ENCODE assay signal across 24 cellular contexts in the genomic region with DNA sequence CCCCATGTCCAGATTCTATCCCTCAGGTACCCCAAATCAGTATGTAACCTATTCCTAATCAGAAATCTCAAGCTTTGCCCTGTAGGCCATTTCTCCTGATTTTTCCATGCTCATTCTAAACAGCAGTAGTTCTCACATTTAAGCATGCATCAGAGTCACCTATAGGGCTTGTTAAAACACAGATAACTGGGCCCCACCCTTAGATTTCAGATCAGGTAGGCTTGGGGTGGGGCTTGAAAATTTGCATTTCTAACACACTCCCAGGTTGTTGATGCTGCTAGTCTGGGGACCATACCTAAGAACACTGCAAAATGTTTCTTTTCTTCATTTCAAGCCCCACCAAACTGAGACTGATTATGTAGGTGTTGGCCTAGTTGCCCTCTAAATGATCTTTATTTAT.
"Had no signal": no experiment of that assay in that cellular context is flagged by ENCODE, and none has a peak within 500 bp of the region (broad histone marks: within the 10 kb centered on the region; RNA-seq: fewer than 3 reads in every experiment).

No MANE protein-coding gene starts in this region.

- ATAC-seq: activated CD8-positive, alpha-beta T cell treated with anti-CD3 and anti-CD28 coated beads for 36 hours; Panc1 had no signal

- H3K4me1 ChIP-seq: ascending aorta had no signal

- H3K4me3 ChIP-seq: ascending aorta, SJCRH30, SK-N-MC had no signal

- H3K27me3 ChIP-seq: ascending aorta, SJCRH30 had no signal

- H3K36me3 ChIP-seq: ascending aorta, SJCRH30, WERI-Rb-1 had no signal

- H3K9me3 ChIP-seq: ascending aorta, SJCRH30 had no signal

- H3K27ac ChIP-seq: ascending aorta, SJCRH30, SK-N-MC, WERI-Rb-1 had no signal

- DNase-seq: activated CD4-positive, alpha-beta T cell treated with anti-CD3 and anti-CD28 coated beads for 1 hour; activated CD4-positive, alpha-beta T cell treated with anti-CD3 and anti-CD28 coated beads for 48 hours; activated CD4-positive, CD25-positive, alpha-beta regulatory T cell; activated CD8-positive, alpha-beta T cell treated with anti-CD3 and anti-CD28 coated beads for 36 hours; activated gamma-delta T cell; activated naive CD4-positive, alpha-beta T cell treated with Interleukin-2 at 50 U/mL for 16 hours; activated naive CD8-positive, alpha-beta T cell treated with anti-CD3 and anti-CD28 coated beads, Interleukin-2, amount 10 ng/mL, durations not matched to agents 7 days and 5 days; activated T-cell treated with anti-CD3 and anti-CD28 coated beads, Interleukin-2, amount 50 U/mL, for 24 hours; amygdala; Karpas-422; KBM-7; NCI-H1048; NCI-H1436 treated with DMSO at 0.1 percent for 48 hours; NCI-H1694 treated with DMSO at 0.1 percent for 48 hours; NCI-H2029; NCI-H345; NCI-H524 treated with DMSO at 0.1 percent for 48 hours; SHP77; SJCRH30; T1000; WERI-Rb-1 had no signal
